In genomic region chr7:101065162-101065561, GRCh38 we compare ENCODE assay signal across 5 cellular contexts. TPM values are rescaled to one million over a fixed set of nuclear protein-coding genes. Genes with fewer than 3 reads are reported as not detected.
"Had no signal": no experiment of that assay in that cellular context is flagged by ENCODE, and none has a peak within 500 bp of the region (broad histone marks: within the 10 kb centered on the region; RNA-seq: fewer than 3 reads in every experiment).

No MANE protein-coding gene starts in this region.

RNA-seq across cellular contexts. Expression of gene MUC17, which starts 45.3 kb away (rescaled TPM):
- total RNA-seq: M059J, PC-3, Right ventricle myocardium superior, SJSA1 had no signal
- polyA plus RNA-seq: SK-N-SH had no signal
